In genomic region chr10:69057951-69058297, GRCh38 we compare ENCODE assay signal across 10 cellular contexts. TPM values are rescaled to one million over a fixed set of nuclear protein-coding genes. Genes with fewer than 3 reads are reported as not detected.
DNase-seq lines count a peak whose midpoint lies in the region; ATAC-seq, FAIRE-seq and TF ChIP-seq lines count a peak whose summit lies in the region.
"Had no signal": no experiment of that assay in that cellular context is flagged by ENCODE, and none has a peak within 500 bp of the region (broad histone marks: within the 10 kb centered on the region; RNA-seq: fewer than 3 reads in every experiment).

No MANE protein-coding gene starts in this region.

- H4K20me1 ChIP-seq in hepatocyte (ENCODE audit: insufficient read depth, poor library complexity, severe bottlenecking), result no peaks in the 10 kb centered on the region

- H3K79me2 ChIP-seq in hepatocyte, result no peaks in the 10 kb centered on the region

- FAIRE-seq in small intestine (lab: Jason Lieb, UNC), result no peak

- DNase-seq in A172 (ENCODE audit: low spot score) (peak; percentile 61), HCEC 1CT (peak; percentile 62), astrocyte of the spinal cord (ENCODE audit: low read depth, low spot score) (peak; percentile 3), right lobe of liver (no peak), hepatocyte (ENCODE audit: low spot score) (no peak), small intestine (no peak), erythroblast (lab: John Stamatoyannopoulos, UW) (no peak)
- DNase-seq in central memory CD4-positive, alpha-beta T cell, result no peak
- DNase-seq: Caco-2 had no signal

- H2AFZ ChIP-seq in hepatocyte, result no peak overlapping the region

- TF ChIP-seq POLR2A in right lobe of liver (IDR thresholded peaks at IDR 0.05) (no peak), erythroblast (IDR thresholded peaks at IDR 0.05; ENCODE audit: low read length) (no peak)

- H3K9me3 ChIP-seq in right lobe of liver (no peaks in the 10 kb centered on the region), hepatocyte (ENCODE audit: low read depth) (no peaks in the 10 kb centered on the region), small intestine (ENCODE audit: control insufficient read depth, low read depth) (no peaks in the 10 kb centered on the region)
- H3K9me3 ChIP-seq: Caco-2 had no signal

- intact Hi-C loops in right lobe of liver (cut with DNase I), result no loop called here

- in situ Hi-C loops in astrocyte of the spinal cord (cut with HindIII; ENCODE audit: low sequenced_read_pairs), result no loop called here

- H3K27ac ChIP-seq in right lobe of liver (peak overlapping the region; percentile 20 to 64 (median 57)), hepatocyte (no peak overlapping the region), small intestine (ENCODE audit: low read depth in 1 of 2, low read length in 1 of 2) (peak overlapping the region in 1 of 2 donors; percentile 75)

- no peaks in the 10 kb centered on the region for H3K9me2 ChIP-seq in hepatocyte (replicated peaks; ENCODE audit: insufficient read depth)

- H3K36me3 ChIP-seq in right lobe of liver (no peaks in the 10 kb centered on the region), hepatocyte (replicated peaks; ENCODE audit: insufficient read depth, low read depth) (no peaks in the 10 kb centered on the region), small intestine (ENCODE audit: control insufficient read depth in 2 of 2, insufficient read depth in 2 of 2, low read length in 2 of 2) (no peaks in the 10 kb centered on the region)

- H3K4me1 ChIP-seq in right lobe of liver, result peaks cover 0 to 3% (median 0%) of the 10 kb centered on the region in 4 donors
- no peaks in the 10 kb centered on the region for H3K4me1 ChIP-seq in hepatocyte (ENCODE audit: insufficient read depth)
- H3K4me1 ChIP-seq in small intestine (ENCODE audit: control insufficient read depth in 2 of 2, insufficient read depth in 1 of 2, low read depth in 1 of 2, low read length in 1 of 2), result no peaks in the 10 kb centered on the region

- no peak overlapping the region for H3K4me2 ChIP-seq in hepatocyte

- TF ChIP-seq CTCF in astrocyte of the spinal cord (IDR thresholded peaks at IDR 0.05; ENCODE audit: low read depth, low read length), result no peak
- no peak for TF ChIP-seq CTCF in right lobe of liver (IDR thresholded peaks at IDR 0.05)
- TF ChIP-seq CTCF in hepatocyte (IDR thresholded peaks at IDR 0.05; ENCODE audit: poor library complexity), result no peak

- 0% methylated on average over 1 of the region's 1 CpG for WGBS in right lobe of liver (ENCODE audit: insufficient coverage, low coverage, low lambda C conversion rate, missing lambda C conversion rate)
- 0% methylated on average over 1 of the region's 1 CpG for WGBS in hepatocyte (ENCODE audit: low lambda C conversion rate, missing lambda C conversion rate)
- 0% methylated on average over 1 of the region's 1 CpG for WGBS in small intestine, 3 donors

- H3K27me3 ChIP-seq in right lobe of liver, result no peaks in the 10 kb centered on the region
- peaks cover 5% of the 10 kb centered on the region for H3K27me3 ChIP-seq in hepatocyte
- H3K27me3 ChIP-seq in small intestine (ENCODE audit: control insufficient read depth in 2 of 2, insufficient read depth in 2 of 2, low read length in 2 of 2), result no peaks in the 10 kb centered on the region

- no peak for ATAC-seq in right lobe of liver

- H3K4me3 ChIP-seq in astrocyte of the spinal cord (ENCODE audit: low read depth, low read length), result no peak overlapping the region
- H3K4me3 ChIP-seq in right lobe of liver, result no peak overlapping the region
- no peak overlapping the region for H3K4me3 ChIP-seq in hepatocyte
- no peak overlapping the region for H3K4me3 ChIP-seq in small intestine (ENCODE audit: low read depth in 1 of 2, low read length in 2 of 2)

RNA-seq across cellular contexts. Expression of gene SRGN, which starts 30.0 kb away (rescaled TPM):
- 125 and 182 TPM in 2 replicates for total RNA-seq in A172 (2014; rRNA removed; shearing (Covaris generic))
- 10 to 100 TPM; 20.0 to 95.1 (median 31.9) TPM for total RNA-seq in right lobe of liver
- 0.68 and 2.5 TPM in 2 replicates for total RNA-seq in hepatocyte
- polyA plus RNA-seq in hepatocyte, result 0.36 TPM in 1 of 2 replicates, not detected in the other
- 100 to 1,000 TPM in 1 of 3 donors, 10 to 100 TPM in 1, 1 to 10 TPM in 1; 8.1 to 155 (median 25.4) TPM for polyA plus RNA-seq in small intestine
- total RNA-seq: Caco-2, mesothelial cell of epicardium had no signal

Comparison
In these comparisons a context has a peak if more than half of its experiments do, and no peak if none do; other contexts are left out.
1. DNase-seq: peak in A172 (single experiment), HCEC 1CT (single experiment) and astrocyte of the spinal cord (single experiment); none in right lobe of liver (0 of 3), hepatocyte (single experiment), central memory CD4-positive, alpha-beta T cell (single experiment), small intestine (single experiment) and erythroblast (0 of 2).